22 cellular contexts compared by ENCODE assay signal in genomic region chr17:9844153-9844552, GRCh38. TPM values are rescaled to one million over a fixed set of nuclear protein-coding genes. Genes with fewer than 3 reads are reported as not detected.
"Had no signal": no experiment of that assay in that cellular context is flagged by ENCODE, and none has a peak within 500 bp of the region (broad histone marks: within the 10 kb centered on the region; RNA-seq: fewer than 3 reads in every experiment).

No MANE protein-coding gene starts in this region.

- H3K27ac ChIP-seq: colonic mucosa, right lobe of liver, suprapubic skin, thyroid gland had no signal

- H3K27ac Mint-ChIP-seq: naive B cell; stimulated activated effector memory CD8-positive, alpha-beta T cell treated with anti-CD3 and anti-CD28 coated beads, Interleukin-12 subunit alpha, Interleukin-12 subunit beta, amount 100 ng/mL, for 72 hours; type B pancreatic cell had no signal

- H3K9me3 ChIP-seq: colonic mucosa, heart right ventricle, right lobe of liver, suprapubic skin, thyroid gland had no signal

- H3K4me3 Mint-ChIP-seq: nephron; stimulated activated effector memory CD8-positive, alpha-beta T cell treated with anti-CD3 and anti-CD28 coated beads, Interleukin-12 subunit alpha, Interleukin-12 subunit beta, amount 100 ng/mL, for 72 hours; type B pancreatic cell had no signal

- H3K36me3 Mint-ChIP-seq: naive B cell; stimulated activated effector memory CD8-positive, alpha-beta T cell treated with anti-CD3 and anti-CD28 coated beads, Interleukin-12 subunit alpha, Interleukin-12 subunit beta, amount 100 ng/mL, for 72 hours; type B pancreatic cell had no signal

- H3K4me1 Mint-ChIP-seq: naive B cell; stimulated activated effector memory CD8-positive, alpha-beta T cell treated with anti-CD3 and anti-CD28 coated beads, Interleukin-12 subunit alpha, Interleukin-12 subunit beta, amount 100 ng/mL, for 72 hours had no signal

- H3K9me3 Mint-ChIP-seq: nephron; stimulated activated effector memory CD8-positive, alpha-beta T cell treated with anti-CD3 and anti-CD28 coated beads, Interleukin-12 subunit alpha, Interleukin-12 subunit beta, amount 100 ng/mL, for 72 hours; type B pancreatic cell had no signal

- ATAC-seq: right lobe of liver; stimulated activated effector memory CD8-positive, alpha-beta T cell treated with anti-CD3 and anti-CD28 coated beads, Interleukin-12 subunit alpha, Interleukin-12 subunit beta, amount 100 ng/mL, for 72 hours; stimulated activated naive CD8-positive, alpha-beta T cell treated with anti-CD3 and anti-CD28 coated beads, Interleukin-15, Interleukin-2, amounts not matched to agents 100 U/mL and 50 U/mL, for 24 hours had no signal

- H3K4me3 ChIP-seq: colonic mucosa, heart right ventricle, right lobe of liver, suprapubic skin, thyroid gland had no signal

- H3K36me3 ChIP-seq: colonic mucosa, heart right ventricle, right lobe of liver, suprapubic skin, thyroid gland had no signal

- H3K27me3 ChIP-seq: colonic mucosa, right lobe of liver, suprapubic skin, thyroid gland had no signal

- DNase-seq: cerebellar nuclear complex; colonic mucosa; dermis blood vessel endothelial cell; effector CD4-positive, alpha-beta T cell; foreskin melanocyte; heart right ventricle; mesendoderm; naive B cell; right lobe of liver; stimulated activated CD4-positive, alpha-beta T cell treated with anti-CD3 and anti-CD28 coated beads, Interleukin-4, amount 100 ng/mL, for 1 hour; stimulated activated CD8-positive, alpha-beta memory T cell treated with anti-CD3 and anti-CD28 coated beads, Interleukin-4, amount 100 ng/mL, for 48 hours; stimulated activated naive CD8-positive, alpha-beta T cell treated with anti-CD3 and anti-CD28 coated beads, Interleukin-15, Interleukin-2, amounts not matched to agents 100 U/mL and 50 U/mL, for 24 hours; thyroid gland had no signal

- H3K4me1 ChIP-seq: colonic mucosa, suprapubic skin, thyroid gland had no signal

RNA-seq across cellular contexts. Expression of gene GLP2R, which starts 18.4 kb away (rescaled TPM):
- total RNA-seq: glomerular endothelial cell, osteoblast had no signal

RNA-seq across cellular contexts. Expression of gene GSG1L2, which starts 22.3 kb away (rescaled TPM):
- total RNA-seq: colonic mucosa, dermis blood vessel endothelial cell, glomerular endothelial cell, heart right ventricle, liver, lung microvascular endothelial cell, osteoblast, posterior vena cava, right lobe of liver, suprapubic skin, thyroid gland had no signal

RNA-seq across cellular contexts. Expression of gene DHRS7C, which starts 52.8 kb away (rescaled TPM):
- total RNA-seq: dermis blood vessel endothelial cell, glomerular endothelial cell, lung microvascular endothelial cell, osteoblast, posterior vena cava, right lobe of liver, suprapubic skin, thyroid gland had no signal
